ENCODE assay signal across 10 cellular contexts in the genomic region with DNA sequence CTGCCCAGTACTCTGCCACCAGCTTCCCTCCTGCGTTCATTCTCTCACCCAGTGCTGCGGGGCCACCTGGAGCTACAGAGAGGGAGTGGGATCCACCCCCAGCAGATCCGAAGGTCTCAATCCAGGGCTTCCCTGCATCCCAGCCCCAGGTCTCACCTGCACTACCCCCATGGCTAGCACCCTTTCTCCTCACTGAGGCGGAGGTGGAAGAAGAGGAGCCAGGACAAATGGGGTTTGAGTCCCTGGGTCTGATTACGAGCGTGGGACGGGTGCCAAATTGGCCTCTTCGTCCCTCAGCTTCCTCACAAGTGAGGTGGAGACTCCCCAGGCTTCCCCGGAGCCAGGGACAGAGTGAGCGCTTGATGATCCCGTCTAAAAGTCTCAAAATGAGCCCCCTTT.
A peak's percentile ranks its signal among the peaks of the same experiment; 100 is the strongest.
DNase-seq lines count a peak whose midpoint lies in the region; ATAC-seq, FAIRE-seq and TF ChIP-seq lines count a peak whose summit lies in the region.
"Had no signal": no experiment of that assay in that cellular context is flagged by ENCODE, and none has a peak within 500 bp of the region (broad histone marks: within the 10 kb centered on the region; RNA-seq: fewer than 3 reads in every experiment).

No MANE protein-coding gene starts in this region.

- POLR2A ChIA-PET in HCT116 (lab: Charles Lee): no interaction called here

- no peak for ATAC-seq in HCT116
- ATAC-seq in central memory CD8-positive, alpha-beta T cell (replicated peaks; ENCODE audit: extremely low read depth, poor library complexity, severe bottlenecking): no peak

- H3K79me2 ChIP-seq in HCT116 (ENCODE audit: insufficient read depth, low read length): peaks cover 23% of the 10 kb centered on the region; the same call in 1 of the 2 replicates

- TF ChIP-seq CTCF in BE2C (IDR thresholded peaks at IDR 0.05; ENCODE audit: low read depth, low read length): no peak
- TF ChIP-seq CTCF in HCT116 (IDR thresholded peaks at IDR 0.05 in 2 of 3, conservative IDR thresholded peaks at IDR 0.05 in 1 of 3; ENCODE audit: borderline replicate concordance in 1 of 3, insufficient read depth in 1 of 3, low read depth in 2 of 3, low read length in 2 of 3): no peak; a peak in 1 of 6 replicates

- intact Hi-C loops in HCT116 (cut with micrococcal nuclease): loop anchor here (2.0 kb wide), 1 partner anchor 199 kb away; no protein-coding TSS in a partner anchor

- no peak overlapping the region for H2AFZ ChIP-seq in HCT116 (ENCODE audit: low read depth, low read length, poor library complexity, severe bottlenecking)

- no peaks in the 10 kb centered on the region for H4K20me1 ChIP-seq in HCT116 (ENCODE audit: insufficient read depth)

- TF ChIP-seq POLR2A in HCT116 (IDR thresholded peaks at IDR 0.05; ENCODE audit: borderline replicate concordance, extremely low read depth, insufficient read depth, insufficient read length): no peak
- TF ChIP-seq POLR2A in H54 (IDR thresholded peaks at IDR 0.05; ENCODE audit: low read depth, low read length): no peak

- H3K9me3 ChIP-seq in BE2C (no peaks in the 10 kb centered on the region), HCT116 (ENCODE audit: control insufficient read depth in 1 of 2, insufficient read depth in 1 of 2, low read depth in 1 of 2, low read length in 2 of 2) (no peaks in the 10 kb centered on the region), mucosa of stomach (ENCODE audit: control insufficient read depth, low read length) (no peaks in the 10 kb centered on the region)

- no TSS peak for BruUV-seq in HCT116 (replicated peaks; lab: Mats Ljungman, UMichigan)

- H3K4me1 ChIP-seq in BE2C (peaks cover 17% of the 10 kb centered on the region), HCT116 (ENCODE audit: control insufficient read depth in 1 of 2, insufficient read depth in 2 of 2, low read length in 2 of 2) (peaks cover 13 to 24% of the 10 kb centered on the region in 2 experiments), mucosa of stomach (ENCODE audit: control insufficient read depth, insufficient read depth, low read length) (peaks cover 35% of the 10 kb centered on the region)

- peak overlapping the region; percentile 99 for H3K4me2 ChIP-seq in HCT116 (ENCODE audit: low read length)

- CTCF ChIA-PET in HCT116 (lab: Charles Lee): interaction anchor here (0.6 kb wide), 1 partner anchor 54 kb away, joined by 3 read pairs; no protein-coding TSS in a partner anchor

- peak overlapping the region; percentile 83 for H3K9ac ChIP-seq in HCT116 (ENCODE audit: low read length)
- H3K9ac ChIP-seq in mucosa of stomach (ENCODE audit: low read length): peak overlapping the region; percentile 56

- DNase-seq in BE2C (no peak), HCT116 (ENCODE audit: low read depth, low spot score) (no peak), H54 (ENCODE audit: insufficient read length, low spot score) (no peak), middle frontal gyrus (ENCODE audit: extremely low spot score, low spot score) (no peak), inferior parietal cortex (ENCODE audit: extremely low spot score) (no peak), NCI-H2227 (lab: John Stamatoyannopoulos, UW; ENCODE audit: unreplicated experiment) (no peak)
- no peak for DNase-seq in central memory CD8-positive, alpha-beta T cell (ENCODE audit: low spot score in 2 of 2)

- H3K36me3 Mint-ChIP-seq in central memory CD8-positive, alpha-beta T cell (ENCODE audit: insufficient read depth): peaks cover 4% of the 10 kb centered on the region

- no peaks in the 10 kb centered on the region for H3K9me3 Mint-ChIP-seq in central memory CD8-positive, alpha-beta T cell

- FAIRE-seq in H54 (lab: Jason Lieb, UNC): no peak
- FAIRE-seq: endometrium had no signal

- RAD21 ChIA-PET in HCT116 (lab: Charles Lee; ENCODE audit: low non-redundant PET in 1 of 2, low total read pairs in 2 of 2, uncharacterized antibody in 2 of 2, unreplicated experiment in 2 of 2): no interaction called here

- peak overlapping the region; percentile 83 for H3K4me3 ChIP-seq in BE2C (ENCODE audit: low read depth, low read length)
- peak overlapping the region; percentile 86 to 94 for H3K4me3 ChIP-seq in HCT116 (replicated peaks in 1 of 2; ENCODE audit: low read depth in 1 of 2, low read length in 2 of 2)
- peak overlapping the region; percentile 36 for H3K4me3 ChIP-seq in mucosa of stomach (ENCODE audit: low read length)

- H3K9me2 ChIP-seq in HCT116 (ENCODE audit: insufficient read depth): no peaks in the 10 kb centered on the region

- H3K27ac ChIP-seq in HCT116 (ENCODE audit: low read depth, low read length): no peak overlapping the region; the same call in 1 of the 2 replicates
- H3K27ac ChIP-seq: HL-60 had no signal

- H3K4me3 Mint-ChIP-seq in central memory CD8-positive, alpha-beta T cell: peak overlapping the region; percentile 91

- H3K27ac Mint-ChIP-seq in central memory CD8-positive, alpha-beta T cell (ENCODE audit: low read depth): no peak overlapping the region

- H3K27me3 Mint-ChIP-seq in central memory CD8-positive, alpha-beta T cell: peaks cover 47% of the 10 kb centered on the region

- no peak for TF ChIP-seq RAD21 in HCT116 (IDR thresholded peaks at IDR 0.05; ENCODE audit: low read depth)

- no peaks in the 10 kb centered on the region for H3K36me3 ChIP-seq in BE2C
- 0 out of 4 replicates have a peak, but pooled peaks cover 0 to 2% of the 10 kb centered on the region in 2 experiments for H3K36me3 ChIP-seq in HCT116 (ENCODE audit: control insufficient read depth in 1 of 2, insufficient read depth in 2 of 2, low read length in 2 of 2)
- H3K36me3 ChIP-seq in mucosa of stomach (ENCODE audit: control insufficient read depth, insufficient read depth, low read length): no peaks in the 10 kb centered on the region

- H3K27me3 ChIP-seq in BE2C (peaks cover 6% of the 10 kb centered on the region; the same call in 1 of the 2 replicates), HCT116 (ENCODE audit: insufficient read depth, low read length) (no peaks in the 10 kb centered on the region), mucosa of stomach (ENCODE audit: control insufficient read depth, insufficient read depth, low read length) (peaks cover 25% of the 10 kb centered on the region)

- peaks cover 14% of the 10 kb centered on the region for H3K4me1 Mint-ChIP-seq in central memory CD8-positive, alpha-beta T cell

TF ChIP-seq in HCT116, 20 proteins besides CTCF, POLR2A, EP300 and RAD21:
- no peak for TF ChIP-seq ELF1 (IDR thresholded peaks at IDR 0.05; ENCODE audit: borderline replicate concordance, low read depth)
- no peak for TF ChIP-seq SIN3A (IDR thresholded peaks at IDR 0.05; ENCODE audit: low read depth)
- TF ChIP-seq CEBPB (IDR thresholded peaks at IDR 0.05; ENCODE audit: low read depth): no peak
- TF ChIP-seq, protein P1, sequence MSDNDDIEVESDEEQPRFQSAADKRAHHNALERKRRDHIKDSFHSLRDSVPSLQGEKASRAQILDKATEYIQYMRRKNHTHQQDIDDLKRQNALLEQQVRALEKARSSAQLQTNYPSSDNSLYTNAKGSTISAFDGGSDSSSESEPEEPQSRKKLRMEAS (IDR thresholded peaks at IDR 0.05): no peak
- TF ChIP-seq ZFX (IDR thresholded peaks at IDR 0.05): no peak
- TF ChIP-seq SRF (IDR thresholded peaks at IDR 0.05; ENCODE audit: low read depth): no peak
- no peak for TF ChIP-seq EGR1 (IDR thresholded peaks at IDR 0.05; ENCODE audit: low read depth)
- no peak for TF ChIP-seq JUND (IDR thresholded peaks at IDR 0.05)

Comparison
In these comparisons a context has a peak if more than half of its experiments do, and no peak if none do; other contexts are left out.
1. H3K4me3 ChIP-seq: peak in every context shown above with its lines; median percentile 90 in HCT116; 83 in BE2C; 36 in mucosa of stomach.